In genomic region chr18:37122877-37123276, GRCh38 we compare ENCODE assay signal across 21 cellular contexts.
"Had no signal": no experiment of that assay in that cellular context is flagged by ENCODE, and none has a peak within 500 bp of the region (broad histone marks: within the 10 kb centered on the region; RNA-seq: fewer than 3 reads in every experiment).

No MANE protein-coding gene starts in this region.

- H3K4me3 Mint-ChIP-seq: activated B cell treated with CpG ODN at 0.5 μM for 24 hours; activated CD4-positive, alpha-beta memory T cell treated with anti-CD3 and anti-CD28 coated beads for 36 hours; activated CD4-positive, alpha-beta T cell treated with anti-CD3 and anti-CD28 coated beads for 36 hours; activated naive CD4-positive, alpha-beta T cell treated with anti-CD3 and anti-CD28 coated beads for 36 hours; activated naive CD8-positive, alpha-beta T cell treated with anti-CD3 and anti-CD28 coated beads, Interleukin-2, amount 10 ng/mL, durations not matched to agents 7 days and 5 days; immature natural killer cell; naive B cell had no signal

- H3K4me1 Mint-ChIP-seq: activated B cell treated with CpG ODN at 0.5 μM for 24 hours; activated CD4-positive, alpha-beta T cell treated with anti-CD3 and anti-CD28 coated beads for 36 hours; activated naive CD8-positive, alpha-beta T cell treated with anti-CD3 and anti-CD28 coated beads, Interleukin-2, amount 10 ng/mL, durations not matched to agents 7 days and 5 days; immature natural killer cell; naive B cell had no signal

- DNase-seq: activated B cell treated with CpG ODN at 0.5 μM for 24 hours; activated CD4-positive, alpha-beta memory T cell treated with anti-CD3 and anti-CD28 coated beads for 36 hours; activated CD4-positive, alpha-beta T cell treated with anti-CD3 and anti-CD28 coated beads for 36 hours; activated naive CD4-positive, alpha-beta T cell treated with anti-CD3 and anti-CD28 coated beads for 36 hours; activated naive CD8-positive, alpha-beta T cell treated with anti-CD3 and anti-CD28 coated beads, Interleukin-2, amount 10 ng/mL, durations not matched to agents 7 days and 5 days; activated T-cell treated with anti-CD3 and anti-CD28 coated beads, Interleukin-2, amount 50 U/mL, for 48 hours; amygdala; brain microvascular endothelial cell; caudate nucleus; dermis blood vessel endothelial cell; effector CD8-positive, alpha-beta T cell; foreskin keratinocyte; immature natural killer cell; mesenchymal stem cell; naive B cell; nucleus accumbens; posterior cingulate gyrus; stimulated activated CD4-positive, alpha-beta T cell treated with anti-CD3 and anti-CD28 coated beads, Interleukin-4, amount 100 ng/mL, for 24 hours; stimulated activated naive CD8-positive, alpha-beta T cell treated with anti-CD3 and anti-CD28 coated beads, Interleukin-15, Interleukin-2, amounts not matched to agents 100 U/mL and 50 U/mL, for 24 hours; T-helper 1 cell had no signal

- H3K9me3 Mint-ChIP-seq: activated B cell treated with CpG ODN at 0.5 μM for 24 hours, naive B cell had no signal

- H3K27ac Mint-ChIP-seq: activated B cell treated with CpG ODN at 0.5 μM for 24 hours; activated CD4-positive, alpha-beta memory T cell treated with anti-CD3 and anti-CD28 coated beads for 36 hours; activated CD4-positive, alpha-beta T cell treated with anti-CD3 and anti-CD28 coated beads for 36 hours; activated naive CD4-positive, alpha-beta T cell treated with anti-CD3 and anti-CD28 coated beads for 36 hours; activated naive CD8-positive, alpha-beta T cell treated with anti-CD3 and anti-CD28 coated beads, Interleukin-2, amount 10 ng/mL, durations not matched to agents 7 days and 5 days; immature natural killer cell; naive B cell had no signal

- H3K36me3 ChIP-seq: brain microvascular endothelial cell had no signal

- H3K36me3 Mint-ChIP-seq: activated CD4-positive, alpha-beta memory T cell treated with anti-CD3 and anti-CD28 coated beads for 36 hours; activated naive CD8-positive, alpha-beta T cell treated with anti-CD3 and anti-CD28 coated beads, Interleukin-2, amount 10 ng/mL, durations not matched to agents 7 days and 5 days; naive B cell had no signal

- H3K27me3 Mint-ChIP-seq: activated B cell treated with CpG ODN at 0.5 μM for 24 hours; activated CD4-positive, alpha-beta memory T cell treated with anti-CD3 and anti-CD28 coated beads for 36 hours; activated CD4-positive, alpha-beta T cell treated with anti-CD3 and anti-CD28 coated beads for 36 hours; activated naive CD8-positive, alpha-beta T cell treated with anti-CD3 and anti-CD28 coated beads, Interleukin-2, amount 10 ng/mL, durations not matched to agents 7 days and 5 days; naive B cell had no signal

- H3K27ac ChIP-seq: brain microvascular endothelial cell, foreskin keratinocyte had no signal

- FAIRE-seq: TTC549 had no signal

- H3K27me3 ChIP-seq: brain microvascular endothelial cell, foreskin keratinocyte had no signal

- ATAC-seq: activated CD4-positive, alpha-beta T cell treated with anti-CD3 and anti-CD28 coated beads for 36 hours; foreskin keratinocyte; stimulated activated naive CD8-positive, alpha-beta T cell treated with anti-CD3 and anti-CD28 coated beads, Interleukin-15, Interleukin-2, amounts not matched to agents 100 U/mL and 50 U/mL, for 24 hours had no signal
